Comparison of ENCODE assay signal across 1 cellular context in genomic region chr1:112508242-112509004, GRCh38.
TF ChIP-seq lines count a peak whose summit lies in the region.

Gene WNT2B, plus strand, starts transcription at chr1:112508965. Its CDS starts 298 bp downstream, at chr1:112509263.

TF ChIP-seq in H1, 55 proteins besides CTCF, POLR2A, EP300 and RAD21:
- TF ChIP-seq CHD1 (IDR thresholded peaks at IDR 0.05; ENCODE audit: low read depth, low read length) (no peak), RBBP5 (IDR thresholded peaks at IDR 0.05; ENCODE audit: borderline replicate concordance, low read depth, low read length) (no peak; the same call in 1 of the 2 replicates), CBX5 (IDR thresholded peaks at IDR 0.05; ENCODE audit: low read depth, low read length) (no peak), TAF7 (optimal IDR thresholded peaks at IDR 0.05; ENCODE audit: borderline replicate concordance, low read depth, low read length) (no peak), GABPA (IDR thresholded peaks at IDR 0.05; ENCODE audit: borderline replicate concordance, insufficient read depth, low read length) (0 out of 2 replicates have a peak, but pooled peaks have one; percentile 33), TCF12 (IDR thresholded peaks at IDR 0.05; ENCODE audit: low read depth, low read length) (no peak), BCL11A (IDR thresholded peaks at IDR 0.05; ENCODE audit: low read depth in 2 of 2, low read length in 2 of 2) (no peak), CHD2 (IDR thresholded peaks at IDR 0.05; ENCODE audit: low read length) (no peak), ASH2L (IDR thresholded peaks at IDR 0.05; ENCODE audit: low read length) (peak; percentile 69), POLR2AphosphoS5 (IDR thresholded peaks at IDR 0.05; ENCODE audit: low read depth, low read length) (no peak), HDAC6 (IDR thresholded peaks at IDR 0.05; ENCODE audit: low read depth, low read length) (no peak), ZNF274 (IDR thresholded peaks at IDR 0.05; ENCODE audit: borderline replicate concordance, extremely low read depth, low read length) (no peak), RNF2 (IDR thresholded peaks at IDR 0.05; ENCODE audit: borderline replicate concordance, low read depth, low read length, missing control alignments, poor library complexity, severe bottlenecking) (no peak), CHD7 (IDR thresholded peaks at IDR 0.05; ENCODE audit: insufficient replicate concordance, low read length) (no peak), MAX (IDR thresholded peaks at IDR 0.05) (peak; percentile 72), RFX5 (IDR thresholded peaks at IDR 0.05; ENCODE audit: borderline replicate concordance, low read depth, low read length) (no peak), CREB1 (IDR thresholded peaks at IDR 0.05) (peak; percentile 71), KDM4A (IDR thresholded peaks at IDR 0.05; ENCODE audit: low read depth, low read length, severe bottlenecking) (peak; percentile 92), USF2 (IDR thresholded peaks at IDR 0.05; ENCODE audit: low read length) (no peak), TEAD4 (IDR thresholded peaks at IDR 0.05; ENCODE audit: low read depth, low read length) (no peak), SP4 (IDR thresholded peaks at IDR 0.05; ENCODE audit: low read length) (no peak), TBP (IDR thresholded peaks at IDR 0.05; ENCODE audit: low read depth, low read length) (no peak), POU5F1 (IDR thresholded peaks at IDR 0.05; ENCODE audit: low read depth, low read length) (no peak), EZH2 (IDR thresholded peaks at IDR 0.05; ENCODE audit: low read depth, low read length, severe bottlenecking) (no peak), TAF1 (IDR thresholded peaks at IDR 0.05; ENCODE audit: low read depth, low read length) (0 out of 2 replicates have a peak, but pooled peaks have one; percentile 13), RXRA (IDR thresholded peaks at IDR 0.05; ENCODE audit: insufficient read depth, low read depth, low read length) (no peak), HDAC2 (IDR thresholded peaks at IDR 0.05; ENCODE audit: borderline replicate concordance in 1 of 2, low read depth in 2 of 2, low read length in 2 of 2) (peak in 1 of 2 experiments; percentile 38; a peak in 1 of 4 replicates), JUND (IDR thresholded peaks at IDR 0.05; ENCODE audit: low read length) (no peak), E2F6 (IDR thresholded peaks at IDR 0.05) (no peak), PHF8 (conservative IDR thresholded peaks at IDR 0.05; ENCODE audit: low read depth, low read length) (no peak), FOSL1 (IDR thresholded peaks at IDR 0.05; ENCODE audit: insufficient read depth, low read depth, low read length) (peak; percentile 99), SP1 (IDR thresholded peaks at IDR 0.05; ENCODE audit: low read depth, low read length) (peak; percentile 53; the same call in 1 of the 2 replicates), ATF2 (IDR thresholded peaks at IDR 0.05; ENCODE audit: low read length) (no peak), KDM1A (IDR thresholded peaks at IDR 0.05; ENCODE audit: borderline replicate concordance, low read length) (peak; percentile 88), SIN3A (conservative IDR thresholded peaks at IDR 0.05 in 1 of 2, IDR thresholded peaks at IDR 0.05 in 1 of 2; ENCODE audit: low read depth in 1 of 2, low read length in 2 of 2) (peak; percentile 34 to 78; a peak in 1 of 4 replicates), SIX5 (IDR thresholded peaks at IDR 0.05; ENCODE audit: low read depth, low read length) (no peak), BACH1 (IDR thresholded peaks at IDR 0.05; ENCODE audit: low read length) (no peak), YY1 (IDR thresholded peaks at IDR 0.05; ENCODE audit: low read depth, low read length) (0 out of 2 replicates have a peak, but pooled peaks have one; percentile 25), CBX8 (IDR thresholded peaks at IDR 0.05; ENCODE audit: borderline replicate concordance, low read depth, low read length) (no peak), EGR1 (IDR thresholded peaks at IDR 0.05; ENCODE audit: borderline replicate concordance, low read depth, low read length) (peak; percentile 97), CEBPB (IDR thresholded peaks at IDR 0.05; ENCODE audit: low read depth, low read length) (no peak), KDM5A (IDR thresholded peaks at IDR 0.05; ENCODE audit: low read length) (no peak), CTBP2 (IDR thresholded peaks at IDR 0.05; ENCODE audit: borderline replicate concordance, insufficient read depth, insufficient read length, low read length) (peak; percentile 93), SP2 (IDR thresholded peaks at IDR 0.05; ENCODE audit: low read length) (no peak), SIRT6 (IDR thresholded peaks at IDR 0.05; ENCODE audit: low read length) (no peak), SAP30 (IDR thresholded peaks at IDR 0.05; ENCODE audit: insufficient read depth, insufficient replicate concordance, low read length) (peak; percentile 62), BRCA1 (IDR thresholded peaks at IDR 0.05; ENCODE audit: low read depth, low read length) (no peak), GTF2F1 (IDR thresholded peaks at IDR 0.05; ENCODE audit: borderline replicate concordance, low read depth, low read length) (no peak), SRF (IDR thresholded peaks at IDR 0.05; ENCODE audit: low read depth, low read length) (no peak), JUN (IDR thresholded peaks at IDR 0.05; ENCODE audit: low read depth, low read length) (no peak), SUZ12 (IDR thresholded peaks at IDR 0.05; ENCODE audit: low read length) (no peak)
